27 cellular contexts compared by ENCODE assay signal in the genomic region with DNA sequence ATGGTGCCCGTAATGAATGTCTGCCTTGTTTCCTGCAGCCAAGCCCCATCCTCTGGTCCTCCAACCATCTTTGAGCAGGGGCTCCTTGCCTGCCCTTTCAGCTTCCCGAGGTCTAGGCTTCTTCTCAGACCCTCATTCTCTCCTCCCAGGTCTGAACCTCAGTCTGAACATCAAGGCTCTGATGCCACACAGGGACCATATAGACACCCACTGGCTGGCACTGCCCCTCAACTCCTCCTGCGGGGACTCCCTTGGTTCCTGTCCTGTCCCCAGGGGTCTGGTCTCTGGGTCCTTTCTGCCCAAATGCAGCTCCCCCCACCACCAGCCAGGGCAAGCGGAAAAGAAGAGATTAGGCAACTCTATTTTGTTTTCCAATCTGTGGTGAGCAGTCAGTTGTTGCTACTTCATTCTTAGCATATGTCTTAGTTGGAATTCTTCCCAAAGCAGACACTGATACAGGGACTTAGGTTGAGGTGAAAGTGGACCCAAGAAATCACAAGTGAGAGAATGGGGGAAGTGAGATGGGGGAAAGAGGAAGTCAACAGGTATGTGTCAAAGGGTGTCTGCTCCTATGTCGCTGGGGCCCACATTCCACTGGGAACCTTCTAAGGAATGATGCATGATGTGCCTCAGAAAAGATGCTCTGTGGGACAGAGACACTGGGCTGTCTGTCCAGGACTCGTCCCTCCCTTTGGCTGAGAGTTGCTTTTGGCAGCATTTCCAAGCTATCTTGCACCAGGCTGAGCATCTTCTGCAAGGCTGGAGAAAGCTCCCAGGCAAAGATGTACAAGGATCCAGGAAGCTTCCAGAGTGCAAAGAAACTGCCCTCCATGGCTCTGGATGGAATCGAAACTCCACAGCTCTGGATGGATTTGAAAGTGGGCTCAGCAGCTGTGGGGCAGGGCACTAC.
A peak's percentile ranks its signal among the peaks of the same experiment; 100 is the strongest.
DNase-seq lines count a peak whose midpoint lies in the region; ATAC-seq, FAIRE-seq and TF ChIP-seq lines count a peak whose summit lies in the region.
"Had no signal": no experiment of that assay in that cellular context is flagged by ENCODE, and none has a peak within 500 bp of the region (broad histone marks: within the 10 kb centered on the region; RNA-seq: fewer than 3 reads in every experiment).

No MANE protein-coding gene starts in this region.

- ATAC-seq in IMR-90 (ENCODE audit: low read depth) (no peak), sciatic nerve (peak; percentile 46), left cardiac atrium (no peak)
- no peak for ATAC-seq in effector memory CD8-positive, alpha-beta T cell (replicated peaks)
- ATAC-seq: stimulated activated naive CD8-positive, alpha-beta T cell treated with anti-CD3 and anti-CD28 coated beads, Interleukin-15, amount 100 ng/mL, for 72 hours; T-helper 17 cell had no signal

- H3K36me3 ChIP-seq in IMR-90 (ENCODE audit: control insufficient read depth, insufficient read depth, low read length): no peaks in the 10 kb centered on the region
- H3K36me3 ChIP-seq in effector memory CD4-positive, alpha-beta T cell (ENCODE audit: control insufficient read depth, insufficient read depth, low read length): no peaks in the 10 kb centered on the region
- H3K36me3 ChIP-seq: ascending aorta, MG63 had no signal

- no peak overlapping the region for H2AK9ac ChIP-seq in IMR-90 (replicated peaks; ENCODE audit: low read depth, low read length, poor library complexity)

- FAIRE-seq in D721Med (lab: Jason Lieb, UNC): no peak
- FAIRE-seq: RCC 7860 had no signal

- no peak overlapping the region; the same call in 1 of the 2 replicates for H3K4me2 ChIP-seq in IMR-90 (ENCODE audit: low read depth, low read length)

- no peak overlapping the region for H3K4ac ChIP-seq in IMR-90 (ENCODE audit: low read depth, low read length)

- no peaks in the 10 kb centered on the region for H3K27me3 ChIP-seq in IMR-90 (ENCODE audit: control insufficient read depth, insufficient read depth, low read length)
- no peaks in the 10 kb centered on the region for H3K27me3 ChIP-seq in effector memory CD4-positive, alpha-beta T cell (replicated peaks; ENCODE audit: control insufficient read depth, insufficient read depth, low read length, poor library complexity, severe bottlenecking)
- H3K27me3 ChIP-seq: ascending aorta, MG63 had no signal

- H3K23ac ChIP-seq in IMR-90 (ENCODE audit: low read depth, low read length): no peak overlapping the region

- no peak for TF ChIP-seq POLR2A in IMR-90 (IDR thresholded peaks at IDR 0.05; ENCODE audit: low read depth, low read length)

- H3K14ac ChIP-seq in IMR-90 (replicated peaks; ENCODE audit: low read depth, low read length): no peak overlapping the region

- H2BK20ac ChIP-seq in IMR-90 (ENCODE audit: low read depth, low read length): no peak overlapping the region

- peak overlapping the region; percentile 8; the same call in 1 of the 2 replicates for H3K4me3 ChIP-seq in AG10803 (ENCODE audit: low read length)
- H3K4me3 ChIP-seq in IMR-90 (ENCODE audit: insufficient read depth, low read depth, low read length): no peak overlapping the region
- H3K4me3 ChIP-seq in fibroblast of mammary gland (ENCODE audit: control insufficient read depth, low read depth, low read length): no peak overlapping the region
- no peak overlapping the region for H3K4me3 ChIP-seq in effector memory CD4-positive, alpha-beta T cell (ENCODE audit: insufficient read depth, low read depth, low read length, poor library complexity, severe bottlenecking)
- H3K4me3 ChIP-seq: ascending aorta, MG63 had no signal

- no peaks in the 10 kb centered on the region for H3K79me1 ChIP-seq in IMR-90 (ENCODE audit: low read depth in 1 of 2, low read length in 2 of 2)

- dilution Hi-C loops in IMR-90 (cut with HindIII; ENCODE audit: low sequenced_read_pairs, unreplicated experiment): no loop called here

- DNase-seq in AG10803 (ENCODE audit: low read depth) (peak; percentile 87), IMR-90 (peak; percentile 17), fibroblast of mammary gland (ENCODE audit: low read depth) (peak; percentile 87), sciatic nerve (ENCODE audit: low spot score) (no peak), left cardiac atrium (no peak), D721Med (ENCODE audit: insufficient read length, low spot score) (no peak)
- DNase-seq in effector memory CD4-positive, alpha-beta T cell: no peak
- DNase-seq in effector memory CD8-positive, alpha-beta T cell: no peak
- DNase-seq: ACHN; activated CD4-positive, alpha-beta T cell treated with anti-CD3 and anti-CD28 coated beads, Interleukin-2, amount 10 ng/mL, durations not matched to agents 7 days and 5 days; activated naive CD4-positive, alpha-beta T cell treated with anti-CD3 and anti-CD28 coated beads, Interleukin-2, amount 50 U/mL, for 16 hours; central memory CD4-positive, alpha-beta T cell; MG63; NCI-H1436 treated with DMSO at 0.1 percent for 48 hours; NCI-H524; occipital lobe; retina; stimulated activated naive CD8-positive, alpha-beta T cell treated with anti-CD3 and anti-CD28 coated beads, Interleukin-15, amount 100 ng/mL, for 72 hours; T-helper 17 cell; trophoblast cell had no signal

- H2BK5ac ChIP-seq in IMR-90 (ENCODE audit: low read depth, low read length, poor library complexity, severe bottlenecking): no peak overlapping the region

- H3K9me1 ChIP-seq in IMR-90 (ENCODE audit: insufficient read depth, low read length): no peaks in the 10 kb centered on the region

- BruUV-seq in IMR-90 (replicated peaks; lab: Mats Ljungman, UMichigan): no TSS peak

- no peak overlapping the region for H2AK5ac ChIP-seq in IMR-90 (ENCODE audit: low read depth, low read length)

- peak overlapping the region; percentile 72 for H3K18ac ChIP-seq in IMR-90 (ENCODE audit: low read depth, low read length)

- no peak overlapping the region for H2BK15ac ChIP-seq in IMR-90 (ENCODE audit: low read depth, low read length)

- no peak overlapping the region for H4K8ac ChIP-seq in IMR-90 (ENCODE audit: low read depth in 2 of 2, low read length in 2 of 2)

- intact Hi-C loops in IMR-90 (cut with micrococcal nuclease) (no loop called here), sciatic nerve (cut with DNase I) (no loop called here), left cardiac atrium (cut with DNase I) (no loop called here)

- H3K56ac ChIP-seq in IMR-90 (ENCODE audit: extremely low read depth, insufficient read depth, low read length): no peak overlapping the region

- H3K4me1 Mint-ChIP-seq in effector memory CD8-positive, alpha-beta T cell (ENCODE audit: low read depth in 2 of 2): peaks cover under 1 to 1% of the 10 kb centered on the region in 2 donors
- H3K4me1 Mint-ChIP-seq: T-helper 17 cell had no signal

- H3K9me3 ChIP-seq in IMR-90 (ENCODE audit: control insufficient read depth, insufficient read depth, low read length): peaks cover 10% of the 10 kb centered on the region
- H3K9me3 ChIP-seq in effector memory CD4-positive, alpha-beta T cell (ENCODE audit: control insufficient read depth, low read length): no peaks in the 10 kb centered on the region
- H3K9me3 ChIP-seq: ascending aorta, MG63 had no signal

- no peak overlapping the region for H4K91ac ChIP-seq in IMR-90 (ENCODE audit: insufficient read depth, low read depth, low read length)

- no peak overlapping the region for H3K27ac ChIP-seq in IMR-90 (ENCODE audit: insufficient read depth, low read length)
- no peak overlapping the region for H3K27ac ChIP-seq in effector memory CD4-positive, alpha-beta T cell (ENCODE audit: insufficient read depth, low read length, poor library complexity, severe bottlenecking)
- H3K27ac ChIP-seq: ascending aorta, HL-60, VCaP had no signal

- POLR2A ChIA-PET in IMR-90 (lab: Charles Lee; ENCODE audit: unreplicated experiment): no interaction called here

- 20% methylated on average over 4 of the region's 7 CpGs; no CpG with 5 or more reads in 1 of the 2 experiments for WGBS in IMR-90 (ENCODE audit: extremely low coverage in 2 of 2, insufficient read length in 1 of 2), 2 experiments

- CTCF ChIA-PET in IMR-90 (lab: Yijun Ruan, JAX): no interaction called here

- H4K5ac ChIP-seq in IMR-90 (ENCODE audit: low read depth, low read length): 0 out of 2 replicates have a peak overlapping the region, but pooled peaks have one; percentile 43

- no peaks in the 10 kb centered on the region for H3K9me3 Mint-ChIP-seq in effector memory CD8-positive, alpha-beta T cell
- H3K9me3 Mint-ChIP-seq: activated CD4-positive, alpha-beta T cell treated with anti-CD3 and anti-CD28 coated beads, Interleukin-2, amount 10 ng/mL, durations not matched to agents 7 days and 5 days had no signal

- peaks cover 19 to 39% of the 10 kb centered on the region in 2 donors for H3K27me3 Mint-ChIP-seq in effector memory CD8-positive, alpha-beta T cell

- TF ChIP-seq RAD21 in IMR-90 (IDR thresholded peaks at IDR 0.05; ENCODE audit: low read length): no peak

- H3K4me3 Mint-ChIP-seq in effector memory CD8-positive, alpha-beta T cell: no peak overlapping the region
- H3K4me3 Mint-ChIP-seq: activated CD4-positive, alpha-beta T cell treated with anti-CD3 and anti-CD28 coated beads, Interleukin-2, amount 10 ng/mL, durations not matched to agents 7 days and 5 days; activated T-helper 1 cell treated with anti-CD3 and anti-CD28 coated beads, Interleukin-12 subunit alpha, Interleukin-12 subunit beta, Interleukin-2, Interleukin-4 antibody, amounts not matched to agents 30 ng/mL and 10 ng/mL and 1 ng/mL, durations not matched to agents 14 hours and 24 hours and 36 hours; memory B cell; stimulated activated naive CD8-positive, alpha-beta T cell treated with anti-CD3 and anti-CD28 coated beads, Interleukin-15, amount 100 ng/mL, for 72 hours; T-helper 17 cell had no signal

- TF ChIP-seq CTCF in AG10803 (conservative IDR thresholded peaks at IDR 0.05; ENCODE audit: low read length) (no peak), IMR-90 (conservative IDR thresholded peaks at IDR 0.05; ENCODE audit: low read depth, low read length) (no peak), fibroblast of mammary gland (conservative IDR thresholded peaks at IDR 0.05; ENCODE audit: control insufficient read depth, insufficient read depth, low read depth, low read length) (no peak), D721Med (IDR thresholded peaks at IDR 0.05; ENCODE audit: insufficient read depth, missing control alignments) (no peak)

- in situ Hi-C loops in IMR-90 (cut with MboI; ENCODE audit: low sequenced_read_pairs): no loop called here

- peaks cover 3% of the 10 kb centered on the region for H3K36me3 Mint-ChIP-seq in effector memory CD8-positive, alpha-beta T cell (ENCODE audit: insufficient read depth)
- H3K36me3 Mint-ChIP-seq: IgD-negative memory B cell, memory B cell had no signal

- no peak overlapping the region for H2BK120ac ChIP-seq in IMR-90 (ENCODE audit: low read depth, low read length)

- H4K20me1 ChIP-seq in IMR-90 (ENCODE audit: insufficient read depth, low read length): no peaks in the 10 kb centered on the region

- peaks cover 9% of the 10 kb centered on the region for H3K4me1 ChIP-seq in IMR-90 (ENCODE audit: control insufficient read depth, insufficient read depth, low read length)
- no peaks in the 10 kb centered on the region for H3K4me1 ChIP-seq in effector memory CD4-positive, alpha-beta T cell (ENCODE audit: control insufficient read depth, insufficient read depth, low read length, poor library complexity, severe bottlenecking)
- H3K4me1 ChIP-seq: ascending aorta had no signal

- no peak overlapping the region for H2AFZ ChIP-seq in IMR-90 (replicated peaks; ENCODE audit: low read length, poor library complexity)

- no peak overlapping the region for H3K9ac ChIP-seq in IMR-90 (ENCODE audit: low read depth, low read length)

- H3K27ac Mint-ChIP-seq in effector memory CD8-positive, alpha-beta T cell: no peak overlapping the region
- H3K27ac Mint-ChIP-seq: activated CD4-positive, alpha-beta T cell treated with anti-CD3 and anti-CD28 coated beads, Interleukin-2, amount 10 ng/mL, durations not matched to agents 7 days and 5 days; activated T-helper 1 cell treated with anti-CD3 and anti-CD28 coated beads, Interleukin-12 subunit alpha, Interleukin-12 subunit beta, Interleukin-2, Interleukin-4 antibody, amounts not matched to agents 30 ng/mL and 10 ng/mL and 1 ng/mL, durations not matched to agents 14 hours and 24 hours and 36 hours; IgD-negative memory B cell; memory B cell; stimulated activated naive CD8-positive, alpha-beta T cell treated with anti-CD3 and anti-CD28 coated beads, Interleukin-15, amount 100 ng/mL, for 72 hours; T-helper 17 cell had no signal

Comparison
In these comparisons a context has a peak if more than half of its experiments do, and no peak if none do; other contexts are left out.
1. DNase-seq: peak in AG10803 (single experiment), IMR-90 (single experiment) and fibroblast of mammary gland (single experiment); none in sciatic nerve (single experiment), left cardiac atrium (single experiment), effector memory CD4-positive, alpha-beta T cell (0 of 3), effector memory CD8-positive, alpha-beta T cell (0 of 3) and D721Med (single experiment).